In genomic region chr4:26197018-26197779, GRCh38 we compare ENCODE assay signal across 1 cellular context.
TF ChIP-seq lines count a peak whose summit lies in the region.

No MANE protein-coding gene starts in this region.

TF ChIP-seq in GM12878, 131 proteins besides CTCF, POLR2A, EP300 and RAD21 (continued from another document):
- TF ChIP-seq MEF2A (IDR thresholded peaks at IDR 0.05; ENCODE audit: insufficient read depth, low read depth, low read length) (peak; percentile 72), TCF7 (IDR thresholded peaks at IDR 0.05; ENCODE audit: borderline replicate concordance) (peak; percentile 96), FOXM1 (IDR thresholded peaks at IDR 0.05; ENCODE audit: low read depth, low read length) (peak; percentile 90), ZBED1 (IDR thresholded peaks at IDR 0.05; ENCODE audit: borderline replicate concordance) (peak; percentile 75; the same call in 1 of the 2 replicates), EGR1 (IDR thresholded peaks at IDR 0.05; ENCODE audit: borderline replicate concordance in 1 of 2, low read depth in 2 of 2, low read length in 2 of 2) (peak in 1 of 2 experiments; percentile 81; a peak in 2 of 3 replicates), DPF2 (IDR thresholded peaks at IDR 0.05) (0 out of 2 replicates have a peak, but pooled peaks have one; percentile 62), TBL1XR1 (IDR thresholded peaks at IDR 0.05; ENCODE audit: low read depth, low read length) (peak; percentile 60; the same call in 1 of the 2 replicates), FOXK2 (IDR thresholded peaks at IDR 0.05) (no peak), BHLHE40 (IDR thresholded peaks at IDR 0.05; ENCODE audit: borderline replicate concordance in 1 of 2, low read depth in 2 of 2, low read length in 1 of 2) (peak; percentile 37 to 66; a peak in 2 of 4 replicates), CBFB (IDR thresholded peaks at IDR 0.05; ENCODE audit: low read depth) (peak; percentile 84), BCL11A (IDR thresholded peaks at IDR 0.05; ENCODE audit: low read depth, low read length) (peak; percentile 83), IKZF2 (IDR thresholded peaks at IDR 0.05) (peak; percentile 88 to 91), MTA3 (IDR thresholded peaks at IDR 0.05; ENCODE audit: borderline replicate concordance, low read length) (peak; percentile 90), CHD2 (IDR thresholded peaks at IDR 0.05; ENCODE audit: borderline replicate concordance, low read depth, low read length) (no peak), ETV6 (conservative IDR thresholded peaks at IDR 0.05 in 1 of 2, IDR thresholded peaks at IDR 0.05 in 1 of 2; ENCODE audit: borderline replicate concordance in 1 of 2, low read depth in 1 of 2) (peak in 1 of 2 experiments; percentile 100; a peak in 2 of 4 replicates), ATF7 (IDR thresholded peaks at IDR 0.05; ENCODE audit: low read depth) (0 out of 2 replicates have a peak, but pooled peaks have one; percentile 47), CBX5 (IDR thresholded peaks at IDR 0.05; ENCODE audit: low read depth) (peak; percentile 99), TCF3 (IDR thresholded peaks at IDR 0.05; ENCODE audit: borderline replicate concordance, insufficient read depth, low read depth, low read length) (peak; percentile 80; the same call in 1 of the 2 replicates), CREB1 (IDR thresholded peaks at IDR 0.05; ENCODE audit: low read depth) (peak; percentile 74), HCFC1 (IDR thresholded peaks at IDR 0.05; ENCODE audit: low read length) (no peak), YY1 (IDR thresholded peaks at IDR 0.05; ENCODE audit: low read depth, low read length) (peak; percentile 36; the same call in 1 of the 2 replicates), SMAD5 (IDR thresholded peaks at IDR 0.05; ENCODE audit: low read depth) (no peak), RUNX3 (IDR thresholded peaks at IDR 0.05; ENCODE audit: low read length) (peak; percentile 99), NRF1 (conservative IDR thresholded peaks at IDR 0.05; ENCODE audit: low read depth, low read length) (no peak), POU2F2 (IDR thresholded peaks at IDR 0.05; ENCODE audit: borderline replicate concordance, low read depth, low read length) (peak; percentile 67; the same call in 2 of the 3 replicates), HDAC6 (IDR thresholded peaks at IDR 0.05; ENCODE audit: unreplicated experiment) (no peak), CEBPB (IDR thresholded peaks at IDR 0.05; ENCODE audit: borderline replicate concordance in 1 of 2, low read depth in 2 of 2, low read length in 2 of 2) (peak in 1 of 2 experiments; percentile 97; a peak in 2 of 4 replicates), TCF12 (IDR thresholded peaks at IDR 0.05; ENCODE audit: low read depth, low read length) (0 out of 2 replicates have a peak, but pooled peaks have one; percentile 38), SP1 (IDR thresholded peaks at IDR 0.05; ENCODE audit: low read depth, low read length) (peak; percentile 47), POLR2AphosphoS2 (IDR thresholded peaks at IDR 0.05; ENCODE audit: low read depth, low read length) (no peak), E4F1 (IDR thresholded peaks at IDR 0.05; ENCODE audit: borderline replicate concordance, partially characterized antibody) (no peak), SRF (IDR thresholded peaks at IDR 0.05; ENCODE audit: low read depth in 2 of 2, low read length in 2 of 2) (peak in 1 of 2 experiments; percentile 36; a peak in 1 of 4 replicates), BRCA1 (IDR thresholded peaks at IDR 0.05; ENCODE audit: low read depth, low read length) (no peak), GABPA (IDR thresholded peaks at IDR 0.05; ENCODE audit: low read depth) (peak; percentile 73)
- TF ChIP-seq, protein P1, sequence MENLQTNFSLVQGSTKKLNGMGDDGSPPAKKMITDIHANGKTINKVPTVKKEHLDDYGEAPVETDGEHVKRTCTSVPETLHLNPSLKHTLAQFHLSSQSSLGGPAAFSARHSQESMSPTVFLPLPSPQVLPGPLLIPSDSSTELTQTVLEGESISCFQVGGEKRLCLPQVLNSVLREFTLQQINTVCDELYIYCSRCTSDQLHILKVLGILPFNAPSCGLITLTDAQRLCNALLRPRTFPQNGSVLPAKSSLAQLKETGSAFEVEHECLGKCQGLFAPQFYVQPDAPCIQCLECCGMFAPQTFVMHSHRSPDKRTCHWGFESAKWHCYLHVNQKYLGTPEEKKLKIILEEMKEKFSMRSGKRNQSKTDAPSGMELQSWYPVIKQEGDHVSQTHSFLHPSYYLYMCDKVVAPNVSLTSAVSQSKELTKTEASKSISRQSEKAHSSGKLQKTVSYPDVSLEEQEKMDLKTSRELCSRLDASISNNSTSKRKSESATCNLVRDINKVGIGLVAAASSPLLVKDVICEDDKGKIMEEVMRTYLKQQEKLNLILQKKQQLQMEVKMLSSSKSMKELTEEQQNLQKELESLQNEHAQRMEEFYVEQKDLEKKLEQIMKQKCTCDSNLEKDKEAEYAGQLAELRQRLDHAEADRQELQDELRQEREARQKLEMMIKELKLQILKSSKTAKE (IDR thresholded peaks at IDR 0.05; ENCODE audit: low read depth, poor library complexity, severe bottlenecking) = peak; percentile 57
- TF ChIP-seq, protein P2, sequence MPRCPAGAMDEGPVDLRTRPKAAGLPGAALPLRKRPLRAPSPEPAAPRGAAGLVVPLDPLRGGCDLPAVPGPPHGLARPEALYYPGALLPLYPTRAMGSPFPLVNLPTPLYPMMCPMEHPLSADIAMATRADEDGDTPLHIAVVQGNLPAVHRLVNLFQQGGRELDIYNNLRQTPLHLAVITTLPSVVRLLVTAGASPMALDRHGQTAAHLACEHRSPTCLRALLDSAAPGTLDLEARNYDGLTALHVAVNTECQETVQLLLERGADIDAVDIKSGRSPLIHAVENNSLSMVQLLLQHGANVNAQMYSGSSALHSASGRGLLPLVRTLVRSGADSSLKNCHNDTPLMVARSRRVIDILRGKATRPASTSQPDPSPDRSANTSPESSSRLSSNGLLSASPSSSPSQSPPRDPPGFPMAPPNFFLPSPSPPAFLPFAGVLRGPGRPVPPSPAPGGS (IDR thresholded peaks at IDR 0.05; ENCODE audit: borderline replicate concordance, insufficient read depth, low read depth, low read length, poor library complexity, severe bottlenecking) = peak; percentile 78
